In genomic region chr7:128404826-128405344, GRCh38 we compare ENCODE assay signal across 8 cellular contexts. TPM values are rescaled to one million over a fixed set of nuclear protein-coding genes. Genes with fewer than 3 reads are reported as not detected.
DNase-seq lines count a peak whose midpoint lies in the region; ATAC-seq, FAIRE-seq and TF ChIP-seq lines count a peak whose summit lies in the region.

No MANE protein-coding gene starts in this region.

- H3K9ac ChIP-seq in endothelial cell of umbilical vein (replicated peaks; ENCODE audit: extremely low read depth, insufficient read depth, low read length) (peak overlapping the region; percentile 19), trophoblast cell (ENCODE audit: low read length) (no peak overlapping the region)

- no peak overlapping the region for H4K8ac ChIP-seq in trophoblast cell (ENCODE audit: low read depth, low read length)

- peaks cover 9% of the 10 kb centered on the region for H3K79me1 ChIP-seq in trophoblast cell (ENCODE audit: low read length)

- H3K18ac ChIP-seq in trophoblast cell (ENCODE audit: low read length), result no peak overlapping the region

- H2BK120ac ChIP-seq in trophoblast cell (ENCODE audit: insufficient read depth, low read length, poor library complexity), result no peak overlapping the region

- BruUV-seq in endothelial cell of umbilical vein (replicated peaks; lab: Mats Ljungman, UMichigan), result TSS peak; percentile 21

- peak; percentile 64 for FAIRE-seq in endothelial cell of umbilical vein (lab: Jason Lieb, UNC)

- H2BK5ac ChIP-seq in trophoblast cell (ENCODE audit: low read depth, low read length, poor library complexity), result no peak overlapping the region

- H3K4me2 ChIP-seq in endothelial cell of umbilical vein (ENCODE audit: insufficient read depth, low read length) (peak overlapping the region; percentile 57), trophoblast cell (ENCODE audit: low read length) (peak overlapping the region; percentile 80)

- H3K4me1 ChIP-seq in endothelial cell of umbilical vein (ENCODE audit: control insufficient read depth, extremely low read depth, insufficient read depth, low read length), result peaks cover 21% of the 10 kb centered on the region
- H3K4me1 ChIP-seq in trophoblast cell (ENCODE audit: control insufficient read depth in 1 of 2, insufficient read depth in 2 of 2, low read length in 2 of 2), result peaks cover 5 to 12% of the 10 kb centered on the region in 2 experiments

- TF ChIP-seq CTCF in RWPE1 (conservative IDR thresholded peaks at IDR 0.05; ENCODE audit: low read depth) (peak; percentile 33), endothelial cell of umbilical vein (IDR thresholded peaks at IDR 0.05; ENCODE audit: extremely low read depth in 1 of 2, insufficient read depth in 1 of 2, low read depth in 1 of 2, low read length in 2 of 2) (peak in 1 of 2 donors; percentile 28)

- no peak overlapping the region for H2AK5ac ChIP-seq in trophoblast cell (ENCODE audit: low read length)

- dilution Hi-C loops in endothelial cell of umbilical vein (cut with MboI; ENCODE audit: extremely low pct_ligation_motif_present, low sequenced_read_pairs), result no loop called here

- H2BK12ac ChIP-seq in trophoblast cell (ENCODE audit: low read length), result no peak overlapping the region

- H3K4me3 ChIP-seq in endothelial cell of umbilical vein (replicated peaks in 1 of 3; ENCODE audit: insufficient read depth in 1 of 3, low read depth in 1 of 3, low read length in 3 of 3), result peak overlapping the region; percentile 11 to 82 (median 41)
- H3K4me3 ChIP-seq in trophoblast cell (ENCODE audit: low read depth, low read length), result peak overlapping the region; percentile 73

- H3K4ac ChIP-seq in trophoblast cell (ENCODE audit: low read depth, low read length), result no peak overlapping the region

- H3K14ac ChIP-seq in trophoblast cell (ENCODE audit: low read length), result no peak overlapping the region

- intact Hi-C loops in endothelial cell of umbilical vein (cut with micrococcal nuclease), result loop anchor here (1.0 kb wide), 1 partner anchor 20 kb away; no protein-coding TSS in a partner anchor

- no peaks in the 10 kb centered on the region for H3K9me3 ChIP-seq in endothelial cell of umbilical vein (replicated peaks; ENCODE audit: control insufficient read depth, insufficient read depth, low read length)
- H3K9me3 ChIP-seq in trophoblast cell (ENCODE audit: insufficient read depth, low read depth, low read length), result no peaks in the 10 kb centered on the region

- H2AFZ ChIP-seq in endothelial cell of umbilical vein (ENCODE audit: low read depth, low read length), result no peak overlapping the region
- peak overlapping the region; percentile 58 for H2AFZ ChIP-seq in trophoblast cell (ENCODE audit: insufficient read depth, low read length, poor library complexity)

- H3K27ac ChIP-seq in RWPE1 (peak overlapping the region; percentile 89), endothelial cell of umbilical vein (ENCODE audit: insufficient read depth, low read depth, low read length) (no peak overlapping the region), trophoblast cell (ENCODE audit: low read depth, low read length) (no peak overlapping the region)

- peaks cover 25% of the 10 kb centered on the region for H3K79me2 ChIP-seq in endothelial cell of umbilical vein (ENCODE audit: control insufficient read depth, insufficient read depth, low read length)
- peaks cover 4% of the 10 kb centered on the region for H3K79me2 ChIP-seq in trophoblast cell (ENCODE audit: control insufficient read depth, insufficient read depth, low read length, poor library complexity)

- no peak overlapping the region for H4K12ac ChIP-seq in trophoblast cell (ENCODE audit: low read depth, low read length)

- no peak overlapping the region for H4K91ac ChIP-seq in trophoblast cell (ENCODE audit: low read depth, low read length)

- TF ChIP-seq POLR2A in endothelial cell of umbilical vein (IDR thresholded peaks at IDR 0.05; ENCODE audit: low read depth, low read length), result no peak

- DNase-seq in DMS53 (lab: John Stamatoyannopoulos, UW) (peak; percentile 66), DMS53 treated with DMSO at 0.1 percent for 48 hours (lab: John Stamatoyannopoulos, UW; ENCODE audit: unreplicated experiment) (no peak), RWPE1 (ENCODE audit: low spot score) (no peak), endothelial cell of umbilical vein (ENCODE audit: low read depth, low spot score) (peak; percentile 34), trophoblast cell (peak in 1 of 2 donors; percentile 25), HuH-7.5 (ENCODE audit: low spot score) (no peak), SK-N-DZ (ENCODE audit: low spot score) (no peak)

- CTCF ChIA-PET in RWPE1 (lab: Yijun Ruan, JAX) (interaction anchor here (0.8 to 1.1 kb wide), 4 partner anchors 18 to 57 kb away, joined by 3 to 4 read pairs (median 4); no protein-coding TSS in a partner anchor), endothelial cell of umbilical vein (lab: Charles Lee) (interaction anchor here (0.6 to 17.5 kb wide), 4 partner anchors 11 to 58 kb away, joined by 3 to 209 read pairs (median 6); no protein-coding TSS in a partner anchor)

- H3K36me3 ChIP-seq in endothelial cell of umbilical vein (ENCODE audit: control insufficient read depth in 2 of 2, extremely low read depth in 1 of 2, insufficient read depth in 2 of 2, low read length in 2 of 2) (peaks cover 3 to 16% of the 10 kb centered on the region in 2 experiments), trophoblast cell (ENCODE audit: control insufficient read depth in 1 of 2, insufficient read depth in 2 of 2, low read length in 2 of 2) (peaks cover 7 to 8% of the 10 kb centered on the region in 2 experiments)

- POLR2A ChIA-PET in RWPE1 (lab: Yijun Ruan, JAX; ENCODE audit: low non-redundant PET), result no interaction called here
- POLR2A ChIA-PET in endothelial cell of umbilical vein (lab: Charles Lee), result no interaction called here

- no peak overlapping the region for H3K23ac ChIP-seq in trophoblast cell (ENCODE audit: low read length)

- no peaks in the 10 kb centered on the region for H4K20me1 ChIP-seq in endothelial cell of umbilical vein (replicated peaks; ENCODE audit: control insufficient read depth, extremely low read depth, insufficient read depth, low read length)

- H3K27me3 ChIP-seq in endothelial cell of umbilical vein (ENCODE audit: control insufficient read depth in 2 of 2, insufficient read depth in 2 of 2, low read length in 2 of 2) (no peaks in the 10 kb centered on the region), trophoblast cell (ENCODE audit: insufficient read depth, low read length) (peaks cover 25% of the 10 kb centered on the region)

- no CpG with 5 or more reads among the region's 9 CpGs for WGBS in trophoblast cell (ENCODE audit: extremely low coverage, insufficient coverage, insufficient read length)

- H3K9me1 ChIP-seq in endothelial cell of umbilical vein (replicated peaks; ENCODE audit: control insufficient read depth, extremely low read depth, insufficient read depth, low read length), result no peaks in the 10 kb centered on the region

- no peak for ATAC-seq in GM21619 (IDR thresholded peaks at IDR 0.05; ENCODE audit: unreplicated experiment)

TF ChIP-seq in endothelial cell of umbilical vein, 7 proteins besides CTCF, POLR2A, EP300 and RAD21:
- no peak for TF ChIP-seq MAX (IDR thresholded peaks at IDR 0.05; ENCODE audit: insufficient read depth, insufficient read length)
- no peak for TF ChIP-seq GATA2 (IDR thresholded peaks at IDR 0.05; ENCODE audit: insufficient read depth, insufficient read length, low read depth, low read length)
TF ChIP-seq in endothelial cell of umbilical vein: peak in this region for 0.

RNA-seq across cellular contexts. Expression of gene IMPDH1, which starts 4.9 kb away (rescaled TPM):
- total RNA-seq in endothelial cell of umbilical vein, result 91.7 and 97.9 TPM in 2 replicates
- 78.8 and 87.3 TPM in 2 replicates for polyA plus RNA-seq in endothelial cell of umbilical vein
- 63.5 and 69.3 TPM in 2 replicates for polyA plus RNA-seq in endothelial cell of umbilical vein (2011; cell fraction: cytosol; rRNA removed)
- polyA plus RNA-seq in endothelial cell of umbilical vein (2011; cell fraction: nucleus; rRNA removed), result 87.0 and 95.4 TPM in 2 replicates
- polyA plus RNA-seq in endothelial cell of umbilical vein (2012), result 68.1 and 72.5 TPM in 2 replicates
- 94.3 and 126 TPM in 2 replicates for polyA minus RNA-seq in endothelial cell of umbilical vein
- polyA minus RNA-seq in endothelial cell of umbilical vein (2011; cell fraction: cytosol; rRNA and poly(A)+ RNA removed), result 59.1 TPM
- 37.9 and 42.1 TPM in 2 replicates for polyA minus RNA-seq in endothelial cell of umbilical vein (2011; cell fraction: nucleus; rRNA and poly(A)+ RNA removed)
- polyA plus RNA-seq in trophoblast cell (2013), result 11.8 and 12.6 TPM in 2 replicates
- polyA plus RNA-seq in SK-N-DZ (2014; cell fraction: cytosol; rRNA removed), result 39.6 and 46.1 TPM in 2 replicates
- polyA plus RNA-seq in SK-N-DZ (2014; cell fraction: nucleus; rRNA removed), result 107 and 111 TPM in 2 replicates

RNA-seq across cellular contexts. Expression of gene PRRT4, which starts 43.4 kb away (rescaled TPM):
- not detected in 2 replicates for total RNA-seq in endothelial cell of umbilical vein
- polyA plus RNA-seq in endothelial cell of umbilical vein, result 0.03 and 0.08 TPM in 2 replicates
- polyA plus RNA-seq in endothelial cell of umbilical vein (2011; cell fraction: cytosol; rRNA removed), result 0.01 TPM in 1 of 2 replicates, not detected in the other
- polyA plus RNA-seq in endothelial cell of umbilical vein (2011; cell fraction: nucleus; rRNA removed), result not detected in 2 replicates
- not detected in 2 replicates for polyA plus RNA-seq in endothelial cell of umbilical vein (2012)
- polyA minus RNA-seq in endothelial cell of umbilical vein, result not detected in 2 replicates
- polyA minus RNA-seq in endothelial cell of umbilical vein (2011; cell fraction: cytosol; rRNA and poly(A)+ RNA removed), result not detected
- polyA minus RNA-seq in endothelial cell of umbilical vein (2011; cell fraction: nucleus; rRNA and poly(A)+ RNA removed), result not detected in 2 replicates
- 34.4 and 34.6 TPM in 2 replicates for polyA plus RNA-seq in trophoblast cell (2013)
- 15.5 and 17.8 TPM in 2 replicates for polyA plus RNA-seq in SK-N-DZ (2014; cell fraction: cytosol; rRNA removed)
- polyA plus RNA-seq in SK-N-DZ (2014; cell fraction: nucleus; rRNA removed), result 29.0 and 40.4 TPM in 2 replicates

RNA-seq across cellular contexts. Expression of gene HILPDA, which starts 50.8 kb away (rescaled TPM):
- 14.1 and 14.4 TPM in 2 replicates for total RNA-seq in endothelial cell of umbilical vein
- 18.8 and 21.7 TPM in 2 replicates for polyA plus RNA-seq in endothelial cell of umbilical vein
- polyA plus RNA-seq in endothelial cell of umbilical vein (2011; cell fraction: cytosol; rRNA removed), result 16.9 and 17.7 TPM in 2 replicates
- 14.6 and 16.2 TPM in 2 replicates for polyA plus RNA-seq in endothelial cell of umbilical vein (2011; cell fraction: nucleus; rRNA removed)
- polyA plus RNA-seq in endothelial cell of umbilical vein (2012), result 8.3 and 12.2 TPM in 2 replicates
- polyA minus RNA-seq in endothelial cell of umbilical vein, result 12.3 and 12.7 TPM in 2 replicates
- polyA minus RNA-seq in endothelial cell of umbilical vein (2011; cell fraction: cytosol; rRNA and poly(A)+ RNA removed), result 12.8 TPM
- 6.7 and 15.3 TPM in 2 replicates for polyA minus RNA-seq in endothelial cell of umbilical vein (2011; cell fraction: nucleus; rRNA and poly(A)+ RNA removed)
- polyA plus RNA-seq in trophoblast cell (2013), result 43.1 and 43.2 TPM in 2 replicates
- polyA plus RNA-seq in SK-N-DZ (2014; cell fraction: cytosol; rRNA removed), result 80.8 and 87.8 TPM in 2 replicates
- polyA plus RNA-seq in SK-N-DZ (2014; cell fraction: nucleus; rRNA removed), result 33.0 and 42.7 TPM in 2 replicates

Comparison
In these comparisons a context has a peak if more than half of its experiments do, and no peak if none do; other contexts are left out.
1. DNase-seq: peak in DMS53 (single experiment) and endothelial cell of umbilical vein (single experiment); none in DMS53 treated with DMSO at 0.1 percent for 48 hours (single experiment), RWPE1 (single experiment), HuH-7.5 (single experiment) and SK-N-DZ (single experiment).